Comparison of ENCODE assay signal across 18 cellular contexts in genomic region chr4:105858466-105859040, GRCh38. TPM values are rescaled to one million over a fixed set of nuclear protein-coding genes. Genes with fewer than 3 reads are reported as not detected.
"Had no signal": no experiment of that assay in that cellular context is flagged by ENCODE, and none has a peak within 500 bp of the region (broad histone marks: within the 10 kb centered on the region; RNA-seq: fewer than 3 reads in every experiment).

No MANE protein-coding gene starts in this region.

- H3K4me3 ChIP-seq: esophagus muscularis mucosa, heart right ventricle, left ventricle myocardium inferior, thyroid gland had no signal

- H3K36me3 ChIP-seq: esophagus muscularis mucosa, heart right ventricle, thyroid gland had no signal

- H3K27me3 ChIP-seq: esophagus muscularis mucosa, heart right ventricle, thyroid gland had no signal

- ATAC-seq: activated CD8-positive, alpha-beta T cell treated with anti-CD3 and anti-CD28 coated beads for 36 hours; heart right ventricle had no signal

- H3K27ac ChIP-seq: esophagus muscularis mucosa, heart right ventricle, left ventricle myocardium inferior, thyroid gland had no signal

- H3K9me3 ChIP-seq: thyroid gland had no signal

- H3K27ac Mint-ChIP-seq: activated B cell treated with CpG ODN at 0.5 μM for 24 hours; activated CD8-positive, alpha-beta T cell treated with anti-CD3 and anti-CD28 coated beads for 36 hours; activated naive CD8-positive, alpha-beta T cell treated with anti-CD3 and anti-CD28 coated beads, Interleukin-2, amount 10 ng/mL, durations not matched to agents 7 days and 5 days; activated T-cell treated with anti-CD3 and anti-CD28 coated beads, Interleukin-2, amount 50 U/mL, for 24 hours; activated T-helper 2 cell treated with anti-CD3 and anti-CD28 coated beads, Interferon-gamma antibody, Interleukin-2, Interleukin-4, amounts not matched to agents 10 μg/mL and 5 μg/mL and 100 μg/mL, durations not matched to agents 14 hours and 24 hours and 36 hours had no signal

- H3K4me3 Mint-ChIP-seq: activated B cell treated with CpG ODN at 0.5 μM for 24 hours; activated CD8-positive, alpha-beta T cell treated with anti-CD3 and anti-CD28 coated beads for 36 hours; activated naive CD8-positive, alpha-beta T cell treated with anti-CD3 and anti-CD28 coated beads, Interleukin-2, amount 10 ng/mL, durations not matched to agents 7 days and 5 days; activated T-cell treated with anti-CD3 and anti-CD28 coated beads, Interleukin-2, amount 50 U/mL, for 24 hours had no signal

- DNase-seq: activated B cell treated with CpG ODN at 0.5 μM for 24 hours; activated CD4-positive, alpha-beta T cell treated with anti-CD3 and anti-CD28 coated beads for 4 hours; activated CD8-positive, alpha-beta T cell treated with anti-CD3 and anti-CD28 coated beads for 36 hours; activated naive CD4-positive, alpha-beta T cell treated with Interleukin-2 at 50 U/mL for 16 hours; activated naive CD8-positive, alpha-beta T cell treated with anti-CD3 and anti-CD28 coated beads, Interleukin-2, amount 10 ng/mL, durations not matched to agents 7 days and 5 days; activated T-cell treated with anti-CD3 and anti-CD28 coated beads, Interleukin-2, amount 50 U/mL, for 24 hours; amygdala; effector memory CD4-positive, alpha-beta T cell; heart right ventricle; left ventricle myocardium inferior; midbrain; occipital lobe; stimulated activated CD8-positive, alpha-beta memory T cell treated with anti-CD3 and anti-CD28 coated beads, Interleukin-4, amount 100 ng/mL, for 48 hours; stimulated activated naive CD4-positive, alpha-beta T cell; thyroid gland had no signal

- H3K4me1 Mint-ChIP-seq: activated B cell treated with CpG ODN at 0.5 μM for 24 hours; activated naive CD8-positive, alpha-beta T cell treated with anti-CD3 and anti-CD28 coated beads, Interleukin-2, amount 10 ng/mL, durations not matched to agents 7 days and 5 days had no signal

- H3K27me3 Mint-ChIP-seq: activated B cell treated with CpG ODN at 0.5 μM for 24 hours; activated CD8-positive, alpha-beta T cell treated with anti-CD3 and anti-CD28 coated beads for 36 hours; activated naive CD8-positive, alpha-beta T cell treated with anti-CD3 and anti-CD28 coated beads, Interleukin-2, amount 10 ng/mL, durations not matched to agents 7 days and 5 days; activated T-cell treated with anti-CD3 and anti-CD28 coated beads, Interleukin-2, amount 50 U/mL, for 24 hours had no signal

- H3K4me1 ChIP-seq: heart right ventricle, left ventricle myocardium inferior, thyroid gland had no signal

RNA-seq across cellular contexts. Expression of gene NPNT, which starts 36.7 kb away (rescaled TPM):
- total RNA-seq: activated B cell treated with CpG ODN at 0.5 μM for 24 hours; activated CD8-positive, alpha-beta T cell treated with anti-CD3 and anti-CD28 coated beads for 36 hours; activated naive CD8-positive, alpha-beta T cell treated with anti-CD3 and anti-CD28 coated beads, Interleukin-2, amount 10 ng/mL, durations not matched to agents 7 days and 5 days; endothelial cell of umbilical vein had no signal
